1 cellular context compared by ENCODE assay signal in genomic region chr1:236794585-236795034, GRCh38.
TF ChIP-seq lines count a peak whose summit lies in the region.

No MANE protein-coding gene starts in this region.

TF ChIP-seq in HepG2, 621 proteins besides CTCF, POLR2A, EP300 and RAD21 (continued from another document):
- TF ChIP-seq ZNF441 (CRISPR knock-in tag; IDR thresholded peaks at IDR 0.05; ENCODE audit: borderline replicate concordance) (no peak), ZNF75D (CRISPR knock-in tag; IDR thresholded peaks at IDR 0.05; ENCODE audit: borderline replicate concordance) (no peak), ZNF788 (CRISPR knock-in tag; IDR thresholded peaks at IDR 0.05; ENCODE audit: borderline replicate concordance) (0 out of 2 replicates have a peak, but pooled peaks have one; percentile 10), TEAD3 (CRISPR knock-in tag; optimal IDR thresholded peaks at IDR 0.05; ENCODE audit: borderline replicate concordance) (peak; percentile 41), ZSCAN25 (CRISPR knock-in tag; IDR thresholded peaks at IDR 0.05) (0 out of 2 replicates have a peak, but pooled peaks have one; percentile 14), POLR2G (IDR thresholded peaks at IDR 0.05; ENCODE audit: low read depth, low read length) (no peak; the same call in 1 of the 2 replicates), THRA (CRISPR knock-in tag; IDR thresholded peaks at IDR 0.05; ENCODE audit: borderline replicate concordance) (0 out of 2 replicates have a peak, but pooled peaks have one; percentile 19), ZNF772 (CRISPR knock-in tag; IDR thresholded peaks at IDR 0.05) (peak; percentile 1; the same call in 1 of the 2 replicates), ZBTB49 (CRISPR knock-in tag; IDR thresholded peaks at IDR 0.05; ENCODE audit: borderline replicate concordance) (0 out of 2 replicates have a peak, but pooled peaks have one; percentile 42), FOSL2 (CRISPR knock-in tag; IDR thresholded peaks at IDR 0.05) (peak; percentile 56; the same call in 1 of the 2 replicates), REPIN1 (CRISPR knock-in tag; IDR thresholded peaks at IDR 0.05; ENCODE audit: borderline replicate concordance, low read depth) (0 out of 2 replicates have a peak, but pooled peaks have one; percentile 28), ZNF816 (CRISPR knock-in tag; IDR thresholded peaks at IDR 0.05; ENCODE audit: borderline replicate concordance) (0 out of 2 replicates have a peak, but pooled peaks have one; percentile 74), SP5 (CRISPR knock-in tag; IDR thresholded peaks at IDR 0.05; ENCODE audit: borderline replicate concordance, low read depth) (no peak), ZKSCAN8 (CRISPR knock-in tag; IDR thresholded peaks at IDR 0.05; ENCODE audit: borderline replicate concordance) (0 out of 2 replicates have a peak, but pooled peaks have one; percentile 67), IKZF4 (CRISPR knock-in tag; IDR thresholded peaks at IDR 0.05; ENCODE audit: borderline replicate concordance, low read depth, not compliant biosample characterization) (peak; percentile 1), ZFP36L1 (CRISPR knock-in tag; IDR thresholded peaks at IDR 0.05) (0 out of 2 replicates have a peak, but pooled peaks have one; percentile 14), SNAPC5 (CRISPR knock-in tag; IDR thresholded peaks at IDR 0.05; ENCODE audit: borderline replicate concordance) (0 out of 2 replicates have a peak, but pooled peaks have one; percentile 21), ZNF431 (CRISPR knock-in tag; IDR thresholded peaks at IDR 0.05; ENCODE audit: borderline replicate concordance, low read depth) (no peak), RCOR2 (CRISPR knock-in tag; IDR thresholded peaks at IDR 0.05) (peak; percentile 27; the same call in 1 of the 2 replicates), ZMYM3 (CRISPR knock-in tag; IDR thresholded peaks at IDR 0.05) (peak; percentile 40; the same call in 1 of the 2 replicates), TBX3 (IDR thresholded peaks at IDR 0.05; ENCODE audit: borderline replicate concordance) (no peak), ARNT (IDR thresholded peaks at IDR 0.05) (no peak), HNF4A (CRISPR knock-in tag; IDR thresholded peaks at IDR 0.05) (no peak), ZKSCAN1 (IDR thresholded peaks at IDR 0.05; ENCODE audit: low read length) (peak; percentile 92), ZNF121 (CRISPR knock-in tag; IDR thresholded peaks at IDR 0.05) (peak; percentile 96), FOXA1 (IDR thresholded peaks at IDR 0.05) (no peak), FOXA1 (CRISPR knock-in tag; IDR thresholded peaks at IDR 0.05) (peak; percentile 72), RFXAP (CRISPR knock-in tag; IDR thresholded peaks at IDR 0.05; ENCODE audit: borderline replicate concordance) (no peak), GATAD2A (CRISPR knock-in tag; IDR thresholded peaks at IDR 0.05) (peak; percentile 87), USF2 (IDR thresholded peaks at IDR 0.05; ENCODE audit: low read depth, low read length) (no peak), USF2 (CRISPR knock-in tag; IDR thresholded peaks at IDR 0.05; ENCODE audit: borderline replicate concordance) (0 out of 2 replicates have a peak, but pooled peaks have one; percentile 2), ZNF224 (CRISPR knock-in tag; IDR thresholded peaks at IDR 0.05) (0 out of 2 replicates have a peak, but pooled peaks have one; percentile 1), MAF1 (CRISPR knock-in tag; IDR thresholded peaks at IDR 0.05; ENCODE audit: borderline replicate concordance) (0 out of 2 replicates have a peak, but pooled peaks have one; percentile 8), MXD4 (CRISPR knock-in tag; IDR thresholded peaks at IDR 0.05) (no peak)
- TF ChIP-seq, protein P1, sequence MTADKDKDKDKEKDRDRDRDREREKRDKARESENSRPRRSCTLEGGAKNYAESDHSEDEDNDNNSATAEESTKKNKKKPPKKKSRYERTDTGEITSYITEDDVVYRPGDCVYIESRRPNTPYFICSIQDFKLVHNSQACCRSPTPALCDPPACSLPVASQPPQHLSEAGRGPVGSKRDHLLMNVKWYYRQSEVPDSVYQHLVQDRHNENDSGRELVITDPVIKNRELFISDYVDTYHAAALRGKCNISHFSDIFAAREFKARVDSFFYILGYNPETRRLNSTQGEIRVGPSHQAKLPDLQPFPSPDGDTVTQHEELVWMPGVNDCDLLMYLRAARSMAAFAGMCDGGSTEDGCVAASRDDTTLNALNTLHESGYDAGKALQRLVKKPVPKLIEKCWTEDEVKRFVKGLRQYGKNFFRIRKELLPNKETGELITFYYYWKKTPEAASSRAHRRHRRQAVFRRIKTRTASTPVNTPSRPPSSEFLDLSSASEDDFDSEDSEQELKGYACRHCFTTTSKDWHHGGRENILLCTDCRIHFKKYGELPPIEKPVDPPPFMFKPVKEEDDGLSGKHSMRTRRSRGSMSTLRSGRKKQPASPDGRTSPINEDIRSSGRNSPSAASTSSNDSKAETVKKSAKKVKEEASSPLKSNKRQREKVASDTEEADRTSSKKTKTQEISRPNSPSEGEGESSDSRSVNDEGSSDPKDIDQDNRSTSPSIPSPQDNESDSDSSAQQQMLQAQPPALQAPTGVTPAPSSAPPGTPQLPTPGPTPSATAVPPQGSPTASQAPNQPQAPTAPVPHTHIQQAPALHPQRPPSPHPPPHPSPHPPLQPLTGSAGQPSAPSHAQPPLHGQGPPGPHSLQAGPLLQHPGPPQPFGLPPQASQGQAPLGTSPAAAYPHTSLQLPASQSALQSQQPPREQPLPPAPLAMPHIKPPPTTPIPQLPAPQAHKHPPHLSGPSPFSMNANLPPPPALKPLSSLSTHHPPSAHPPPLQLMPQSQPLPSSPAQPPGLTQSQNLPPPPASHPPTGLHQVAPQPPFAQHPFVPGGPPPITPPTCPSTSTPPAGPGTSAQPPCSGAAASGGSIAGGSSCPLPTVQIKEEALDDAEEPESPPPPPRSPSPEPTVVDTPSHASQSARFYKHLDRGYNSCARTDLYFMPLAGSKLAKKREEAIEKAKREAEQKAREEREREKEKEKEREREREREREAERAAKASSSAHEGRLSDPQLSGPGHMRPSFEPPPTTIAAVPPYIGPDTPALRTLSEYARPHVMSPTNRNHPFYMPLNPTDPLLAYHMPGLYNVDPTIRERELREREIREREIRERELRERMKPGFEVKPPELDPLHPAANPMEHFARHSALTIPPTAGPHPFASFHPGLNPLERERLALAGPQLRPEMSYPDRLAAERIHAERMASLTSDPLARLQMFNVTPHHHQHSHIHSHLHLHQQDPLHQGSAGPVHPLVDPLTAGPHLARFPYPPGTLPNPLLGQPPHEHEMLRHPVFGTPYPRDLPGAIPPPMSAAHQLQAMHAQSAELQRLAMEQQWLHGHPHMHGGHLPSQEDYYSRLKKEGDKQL (CRISPR knock-in tag; IDR thresholded peaks at IDR 0.05; ENCODE audit: low read depth): no peak
- TF ChIP-seq, protein P2, sequence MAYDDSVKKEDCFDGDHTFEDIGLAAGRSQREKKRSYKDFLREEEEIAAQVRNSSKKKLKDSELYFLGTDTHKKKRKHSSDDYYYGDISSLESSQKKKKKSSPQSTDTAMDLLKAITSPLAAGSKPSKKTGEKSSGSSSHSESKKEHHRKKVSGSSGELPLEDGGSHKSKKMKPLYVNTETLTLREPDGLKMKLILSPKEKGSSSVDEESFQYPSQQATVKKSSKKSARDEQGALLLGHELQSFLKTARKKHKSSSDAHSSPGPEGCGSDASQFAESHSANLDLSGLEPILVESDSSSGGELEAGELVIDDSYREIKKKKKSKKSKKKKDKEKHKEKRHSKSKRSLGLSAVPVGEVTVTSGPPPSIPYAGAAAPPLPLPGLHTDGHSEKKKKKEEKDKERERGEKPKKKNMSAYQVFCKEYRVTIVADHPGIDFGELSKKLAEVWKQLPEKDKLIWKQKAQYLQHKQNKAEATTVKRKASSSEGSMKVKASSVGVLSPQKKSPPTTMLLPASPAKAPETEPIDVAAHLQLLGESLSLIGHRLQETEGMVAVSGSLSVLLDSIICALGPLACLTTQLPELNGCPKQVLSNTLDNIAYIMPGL (CRISPR knock-in tag; IDR thresholded peaks at IDR 0.05; ENCODE audit: borderline replicate concordance in 1 of 2, low read depth in 1 of 2): 0 out of 4 replicates have a peak, but pooled peaks of 1 of the 2 experiments have one; percentile 6
- TF ChIP-seq, protein P3, sequence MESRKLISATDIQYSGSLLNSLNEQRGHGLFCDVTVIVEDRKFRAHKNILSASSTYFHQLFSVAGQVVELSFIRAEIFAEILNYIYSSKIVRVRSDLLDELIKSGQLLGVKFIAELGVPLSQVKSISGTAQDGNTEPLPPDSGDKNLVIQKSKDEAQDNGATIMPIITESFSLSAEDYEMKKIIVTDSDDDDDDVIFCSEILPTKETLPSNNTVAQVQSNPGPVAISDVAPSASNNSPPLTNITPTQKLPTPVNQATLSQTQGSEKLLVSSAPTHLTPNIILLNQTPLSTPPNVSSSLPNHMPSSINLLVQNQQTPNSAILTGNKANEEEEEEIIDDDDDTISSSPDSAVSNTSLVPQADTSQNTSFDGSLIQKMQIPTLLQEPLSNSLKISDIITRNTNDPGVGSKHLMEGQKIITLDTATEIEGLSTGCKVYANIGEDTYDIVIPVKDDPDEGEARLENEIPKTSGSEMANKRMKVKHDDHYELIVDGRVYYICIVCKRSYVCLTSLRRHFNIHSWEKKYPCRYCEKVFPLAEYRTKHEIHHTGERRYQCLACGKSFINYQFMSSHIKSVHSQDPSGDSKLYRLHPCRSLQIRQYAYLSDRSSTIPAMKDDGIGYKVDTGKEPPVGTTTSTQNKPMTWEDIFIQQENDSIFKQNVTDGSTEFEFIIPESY (CRISPR knock-in tag; IDR thresholded peaks at IDR 0.05): peak; percentile 51; the same call in 1 of the 2 replicates
